10 cellular contexts compared by ENCODE assay signal in genomic region chr12:111428081-111428727, GRCh38.
DNase-seq lines count a peak whose midpoint lies in the region; ATAC-seq and TF ChIP-seq lines count a peak whose summit lies in the region.
"Had no signal": no experiment of that assay in that cellular context is flagged by ENCODE, and none has a peak within 500 bp of the region (broad histone marks: within the 10 kb centered on the region; RNA-seq: fewer than 3 reads in every experiment).

No MANE protein-coding gene starts in this region.

- H3K27ac Mint-ChIP-seq in stimulated activated naive CD8-positive, alpha-beta T cell treated with anti-CD3 and anti-CD28 coated beads, Interleukin-15, Interleukin-2, amounts not matched to agents 100 ng/mL and 50 ng/mL, for 24 hours, result peak overlapping the region; percentile 82

- peak overlapping the region; percentile 67 for H3K4me3 Mint-ChIP-seq in stimulated activated naive CD8-positive, alpha-beta T cell treated with anti-CD3 and anti-CD28 coated beads, Interleukin-15, Interleukin-2, amounts not matched to agents 100 ng/mL and 50 ng/mL, for 24 hours

- H3K27me3 ChIP-seq in mucosa of rectum (ENCODE audit: control insufficient read depth in 2 of 2, insufficient read depth in 2 of 2, low read length in 2 of 2), result no peaks in the 10 kb centered on the region
- H3K27me3 ChIP-seq: body of pancreas had no signal

- H3K9me3 ChIP-seq in mucosa of rectum (ENCODE audit: control insufficient read depth in 2 of 2, low read length in 2 of 2), result no peaks in the 10 kb centered on the region
- H3K9me3 ChIP-seq: body of pancreas had no signal

- no peaks in the 10 kb centered on the region for H3K36me3 ChIP-seq in mucosa of rectum (ENCODE audit: control insufficient read depth in 2 of 2, insufficient read depth in 2 of 2, low read length in 2 of 2)

- no peak for ATAC-seq in stimulated activated naive CD8-positive, alpha-beta T cell treated with anti-CD3 and anti-CD28 coated beads, Interleukin-15, Interleukin-2, amounts not matched to agents 100 U/mL and 50 U/mL, for 24 hours
- no peak for ATAC-seq in GM19351 (IDR thresholded peaks at IDR 0.05; ENCODE audit: unreplicated experiment)
- ATAC-seq in GM19395 (IDR thresholded peaks at IDR 0.05; ENCODE audit: unreplicated experiment), result no peak
- ATAC-seq: body of pancreas had no signal

- H3K4me1 ChIP-seq in mucosa of rectum (ENCODE audit: control insufficient read depth in 2 of 2, insufficient read depth in 2 of 2, low read length in 2 of 2), result peaks cover 69 to 84% of the 10 kb centered on the region in 2 donors

- no peak for TF ChIP-seq CTCF in coronary artery (IDR thresholded peaks at IDR 0.05)

- H3K27ac ChIP-seq in angular gyrus (ENCODE audit: low read depth, low read length), result peak overlapping the region; percentile 56
- H3K27ac ChIP-seq in mucosa of rectum (ENCODE audit: low read depth in 2 of 2, low read length in 2 of 2), result peak overlapping the region; percentile 68 to 80
- H3K27ac ChIP-seq in coronary artery, result peak overlapping the region in 1 of 2 donors; percentile 66

- H3K4me3 ChIP-seq in mucosa of rectum (ENCODE audit: low read length in 2 of 2) (no peak overlapping the region), coronary artery (no peak overlapping the region)
- H3K4me3 ChIP-seq: body of pancreas had no signal

- H3K27me3 Mint-ChIP-seq in stimulated activated naive CD8-positive, alpha-beta T cell treated with anti-CD3 and anti-CD28 coated beads, Interleukin-15, Interleukin-2, amounts not matched to agents 100 ng/mL and 50 ng/mL, for 24 hours, result no peaks in the 10 kb centered on the region

- H3K9me3 Mint-ChIP-seq in stimulated activated naive CD8-positive, alpha-beta T cell treated with anti-CD3 and anti-CD28 coated beads, Interleukin-15, Interleukin-2, amounts not matched to agents 100 ng/mL and 50 ng/mL, for 24 hours, result no peaks in the 10 kb centered on the region

- DNase-seq in stimulated activated naive CD8-positive, alpha-beta T cell treated with anti-CD3 and anti-CD28 coated beads, Interleukin-15, Interleukin-2, amounts not matched to agents 100 U/mL and 50 U/mL, for 24 hours, result no peak
- DNase-seq in coronary artery (ENCODE audit: low spot score) (no peak), putamen (ENCODE audit: low spot score) (no peak)
- DNase-seq: activated CD4-positive, CD25-positive, alpha-beta regulatory T cell treated with anti-CD3 and anti-CD28 coated beads, Interleukin-2, amount 50 U/mL, for 72 hours had no signal

- H3K4me1 Mint-ChIP-seq in stimulated activated naive CD8-positive, alpha-beta T cell treated with anti-CD3 and anti-CD28 coated beads, Interleukin-15, Interleukin-2, amounts not matched to agents 100 ng/mL and 50 ng/mL, for 24 hours (ENCODE audit: low read depth), result peaks cover 90% of the 10 kb centered on the region

- H3K9ac ChIP-seq in mucosa of rectum (ENCODE audit: low read depth in 1 of 2, low read length in 2 of 2), result peak overlapping the region in 1 of 2 donors; percentile 53

- H3K36me3 Mint-ChIP-seq in stimulated activated naive CD8-positive, alpha-beta T cell treated with anti-CD3 and anti-CD28 coated beads, Interleukin-15, Interleukin-2, amounts not matched to agents 100 ng/mL and 50 ng/mL, for 24 hours (ENCODE audit: low read depth), result peaks cover 38% of the 10 kb centered on the region
